In the genomic region with DNA sequence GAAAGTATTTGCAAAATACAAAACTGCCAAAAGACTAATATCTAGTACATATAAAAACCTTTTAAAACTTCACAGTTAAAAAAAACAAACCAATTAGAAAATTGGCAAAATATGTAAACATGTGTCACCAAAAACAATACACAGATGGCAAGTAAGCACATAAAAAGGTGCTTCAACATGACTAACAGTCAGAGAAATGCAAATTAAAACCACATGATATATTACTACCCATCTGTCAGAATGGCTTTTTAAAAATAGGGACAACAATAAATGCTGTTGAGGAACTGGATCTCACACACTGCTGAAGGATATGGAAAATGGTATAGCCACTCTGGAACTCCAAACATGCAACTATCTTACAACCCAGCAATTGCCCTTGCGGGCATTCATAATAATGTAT, we compare ENCODE assay signal across 22 cellular contexts.
DNase-seq lines count a peak whose midpoint lies in the region; ATAC-seq and TF ChIP-seq lines count a peak whose summit lies in the region.
"Had no signal": no experiment of that assay in that cellular context is flagged by ENCODE, and none has a peak within 500 bp of the region (broad histone marks: within the 10 kb centered on the region; RNA-seq: fewer than 3 reads in every experiment).

No MANE protein-coding gene starts in this region.

- no peaks in the 10 kb centered on the region for H3K36me3 ChIP-seq in RWPE2 (ENCODE audit: low read depth)
- no peaks in the 10 kb centered on the region for H3K36me3 ChIP-seq in PC-9 (ENCODE audit: low read depth)
- H3K36me3 ChIP-seq: BE2C had no signal

- no peaks in the 10 kb centered on the region for H3K9me3 ChIP-seq in RWPE2 (ENCODE audit: severe bottlenecking)
- no peaks in the 10 kb centered on the region for H3K9me3 ChIP-seq in PC-9 (ENCODE audit: insufficient read depth, low read depth)
- H3K9me3 ChIP-seq: BE2C, SK-N-SH had no signal

- intact Hi-C loops in PC-9 (cut with micrococcal nuclease; ENCODE audit: unreplicated experiment), result no loop called here

- H3K27ac ChIP-seq in RWPE2 (ENCODE audit: poor library complexity, severe bottlenecking) (no peak overlapping the region), PC-9 (no peak overlapping the region)
- H3K27ac ChIP-seq: RWPE1 had no signal

- no peaks in the 10 kb centered on the region for H3F3A ChIP-seq in PC-9 (ENCODE audit: insufficient read depth, low read depth)

- no peak overlapping the region for H3K4me3 ChIP-seq in RWPE2 (ENCODE audit: severe bottlenecking)
- no peak overlapping the region for H3K4me3 ChIP-seq in fibroblast of villous mesenchyme (ENCODE audit: low read depth, low read length)
- no peak overlapping the region for H3K4me3 ChIP-seq in PC-9

- no peak for TF ChIP-seq CTCF in RWPE2 (IDR thresholded peaks at IDR 0.05; ENCODE audit: poor library complexity, severe bottlenecking)
- no peak for TF ChIP-seq CTCF in fibroblast of villous mesenchyme (IDR thresholded peaks at IDR 0.05; ENCODE audit: insufficient read depth, low read depth, low read length)
- TF ChIP-seq CTCF in PC-9 (conservative IDR thresholded peaks at IDR 0.05), result no peak

- H3K4me1 ChIP-seq in RWPE2 (ENCODE audit: insufficient read depth, poor library complexity, severe bottlenecking), result no peaks in the 10 kb centered on the region
- no peaks in the 10 kb centered on the region for H3K4me1 ChIP-seq in PC-9 (replicated peaks; ENCODE audit: insufficient read depth)
- H3K4me1 ChIP-seq: BE2C had no signal

- no peak overlapping the region for H2AFZ ChIP-seq in PC-9

- H4K20me1 ChIP-seq in PC-9 (ENCODE audit: insufficient read depth), result no peaks in the 10 kb centered on the region

- H3K9me2 ChIP-seq in PC-9 (ENCODE audit: insufficient read depth), result no peaks in the 10 kb centered on the region
- H3K9me2 ChIP-seq: SK-N-SH had no signal

- peak; percentile 27; the same call in 1 of the 3 replicates for ATAC-seq in RWPE2 (ENCODE audit: low read depth)

- CTCF ChIA-PET in PC-9 (lab: Charles Lee), result no interaction called here

- DNase-seq in EH (ENCODE audit: low read depth) (peak; percentile 13), NCI-H1694 (lab: John Stamatoyannopoulos, UW) (peak; percentile 66), RWPE2 (ENCODE audit: low spot score) (no peak), fibroblast of villous mesenchyme (ENCODE audit: low read depth) (peak; percentile 36), GM19240 (ENCODE audit: insufficient read length, low spot score) (no peak), PC-9 (no peak), iPS-NIHi7 (ENCODE audit: extremely low spot score) (no peak), erythroblast (lab: John Stamatoyannopoulos, UW) (no peak)
- DNase-seq: BE2C; CD4-positive, CD25-positive, alpha-beta regulatory T cell; DND-41; GDM1; GOT3; KG1; NCI-H1092; NCI-H1436 treated with DMSO at 0.1 percent for 48 hours; NCI-H2029 treated with DMSO at 0.1 percent for 48 hours; NCI-H446; NCI-H748 treated with DMSO at 0.1 percent for 48 hours; SIG-M5; SK-N-SH had no signal

- no peak overlapping the region for H3K4me2 ChIP-seq in PC-9
- H3K4me2 ChIP-seq: SK-N-SH had no signal

- POLR2A ChIA-PET in PC-9 (lab: Charles Lee; ENCODE audit: unreplicated experiment), result no interaction called here

- BruUV-seq in PC-9 (replicated peaks; lab: Mats Ljungman, UMichigan), result no TSS peak

- H3K79me2 ChIP-seq in PC-9 (ENCODE audit: low read depth), result no peaks in the 10 kb centered on the region

- no peak for TF ChIP-seq POLR2A in erythroblast (IDR thresholded peaks at IDR 0.05; ENCODE audit: low read length)

- H3K27me3 ChIP-seq in RWPE2 (ENCODE audit: insufficient read depth, poor library complexity, severe bottlenecking), result no peaks in the 10 kb centered on the region
- H3K27me3 ChIP-seq in PC-9 (ENCODE audit: insufficient read depth, low read depth), result no peaks in the 10 kb centered on the region
- H3K27me3 ChIP-seq: BE2C had no signal

Comparison
In these comparisons a context has a peak if more than half of its experiments do, and no peak if none do; other contexts are left out.
1. DNase-seq: peak in EH (single experiment), NCI-H1694 (single experiment) and fibroblast of villous mesenchyme (single experiment); none in RWPE2 (single experiment), GM19240 (single experiment), PC-9 (0 of 2), iPS-NIHi7 (single experiment) and erythroblast (0 of 2).